Comparison of ENCODE assay signal across 16 cellular contexts in the genomic region with DNA sequence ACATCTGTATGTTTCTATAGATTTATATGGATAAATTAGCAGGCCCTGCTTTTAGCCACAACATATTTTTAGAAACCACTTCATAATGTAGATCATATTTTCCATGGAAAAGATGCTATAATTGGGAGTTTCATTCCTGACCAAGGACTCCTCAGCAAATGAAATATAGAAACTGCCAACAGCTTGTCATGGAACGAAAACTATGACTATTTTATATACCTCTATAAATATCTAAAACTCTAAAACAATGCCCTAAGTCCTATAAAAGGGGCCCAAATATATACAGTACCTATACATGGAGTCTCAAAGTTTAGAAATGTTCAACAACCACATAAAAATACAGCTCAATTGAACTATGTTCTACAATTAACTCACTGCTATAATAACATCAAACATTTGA. TPM values are rescaled to one million over a fixed set of nuclear protein-coding genes. Genes with fewer than 3 reads are reported as not detected.
DNase-seq lines count a peak whose midpoint lies in the region; ATAC-seq and TF ChIP-seq lines count a peak whose summit lies in the region.
"Had no signal": no experiment of that assay in that cellular context is flagged by ENCODE, and none has a peak within 500 bp of the region (broad histone marks: within the 10 kb centered on the region; RNA-seq: fewer than 3 reads in every experiment).

No MANE protein-coding gene starts in this region.

- peaks cover 22% of the 10 kb centered on the region for H3K4me1 Mint-ChIP-seq in activated T-cell treated with anti-CD3 and anti-CD28 coated beads, Interleukin-2, amount 50 U/mL, for 24 hours (ENCODE audit: low read depth)
- peaks cover 31% of the 10 kb centered on the region for H3K4me1 Mint-ChIP-seq in activated T-helper 2 cell treated with anti-CD3 and anti-CD28 coated beads, Interferon-gamma antibody, Interleukin-2, Interleukin-4, amounts not matched to agents 10 μg/mL and 5 μg/mL and 100 μg/mL, durations not matched to agents 14 hours and 24 hours and 36 hours (ENCODE audit: low read depth)
- H3K4me1 Mint-ChIP-seq: CD4-positive, alpha-beta memory T cell had no signal

- no peak for DNase-seq in activated T-cell treated with anti-CD3 and anti-CD28 coated beads, Interleukin-2, amount 50 U/mL, for 24 hours
- no peak for DNase-seq in activated T-cell treated with anti-CD3 and anti-CD28 coated beads, Interleukin-2, amount 50 U/mL, for 48 hours
- no peak for DNase-seq in activated T-helper 2 cell treated with anti-CD3 and anti-CD28 coated beads, Interferon-gamma antibody, Interleukin-2, Interleukin-4, amounts not matched to agents 10 μg/mL and 5 μg/mL and 100 μg/mL, durations not matched to agents 14 hours and 24 hours and 36 hours (ENCODE audit: low spot score)
- no peak for DNase-seq in ascending aorta (ENCODE audit: low spot score in 2 of 2)
- DNase-seq: BE2C; CD4-positive, alpha-beta memory T cell; DMS79; H9 had no signal

- no peaks in the 10 kb centered on the region for H3K4me1 ChIP-seq in ascending aorta
- H3K4me1 ChIP-seq: A549, BE2C had no signal

- no peaks in the 10 kb centered on the region for H3K36me3 ChIP-seq in ascending aorta
- H3K36me3 ChIP-seq: BE2C had no signal

- H3K4me3 Mint-ChIP-seq in activated T-cell treated with anti-CD3 and anti-CD28 coated beads, Interleukin-2, amount 50 U/mL, for 24 hours = no peak overlapping the region
- no peak overlapping the region for H3K4me3 Mint-ChIP-seq in activated T-helper 2 cell treated with anti-CD3 and anti-CD28 coated beads, Interferon-gamma antibody, Interleukin-2, Interleukin-4, amounts not matched to agents 10 μg/mL and 5 μg/mL and 100 μg/mL, durations not matched to agents 14 hours and 24 hours and 36 hours (ENCODE audit: low read depth)
- H3K4me3 Mint-ChIP-seq: CD4-positive, alpha-beta memory T cell; GM23338; H9 had no signal

- H3K9me3 Mint-ChIP-seq in activated T-cell treated with anti-CD3 and anti-CD28 coated beads, Interleukin-2, amount 50 U/mL, for 24 hours = no peaks in the 10 kb centered on the region
- H3K9me3 Mint-ChIP-seq in activated T-helper 2 cell treated with anti-CD3 and anti-CD28 coated beads, Interferon-gamma antibody, Interleukin-2, Interleukin-4, amounts not matched to agents 10 μg/mL and 5 μg/mL and 100 μg/mL, durations not matched to agents 14 hours and 24 hours and 36 hours = peaks cover 17% of the 10 kb centered on the region
- H3K9me3 Mint-ChIP-seq: GM23338, H9 had no signal

- H3K27ac ChIP-seq in ascending aorta = peak overlapping the region; percentile 54 to 56
- H3K27ac ChIP-seq: A549, C4-2B had no signal

- no peaks in the 10 kb centered on the region for H3K36me3 Mint-ChIP-seq in activated T-cell treated with anti-CD3 and anti-CD28 coated beads, Interleukin-2, amount 50 U/mL, for 24 hours (ENCODE audit: low read depth)
- peaks cover 17% of the 10 kb centered on the region for H3K36me3 Mint-ChIP-seq in activated T-helper 2 cell treated with anti-CD3 and anti-CD28 coated beads, Interferon-gamma antibody, Interleukin-2, Interleukin-4, amounts not matched to agents 10 μg/mL and 5 μg/mL and 100 μg/mL, durations not matched to agents 14 hours and 24 hours and 36 hours (ENCODE audit: low read depth)
- H3K36me3 Mint-ChIP-seq: CD4-positive, alpha-beta memory T cell had no signal

- H3K4me3 ChIP-seq in ascending aorta = no peak overlapping the region
- H3K4me3 ChIP-seq: A549, GM12878, GM23338 had no signal

- intact Hi-C loops in activated T-helper 2 cell treated with anti-CD3 and anti-CD28 coated beads, Interferon-gamma antibody, Interleukin-2, Interleukin-4, amounts not matched to agents 10 μg/mL and 5 μg/mL and 100 μg/mL, durations not matched to agents 14 hours and 24 hours and 36 hours (cut with micrococcal nuclease) = no loop called here
- intact Hi-C loops in ascending aorta (cut with DNase I) = no loop called here

- ATAC-seq in GM21619 (IDR thresholded peaks at IDR 0.05; ENCODE audit: unreplicated experiment) (no peak), GM18873 (IDR thresholded peaks at IDR 0.05; ENCODE audit: low FRiP score, unreplicated experiment) (no peak)
- ATAC-seq: A549, GM12878, GM23338 had no signal

- no peaks in the 10 kb centered on the region for H3K27me3 Mint-ChIP-seq in activated T-cell treated with anti-CD3 and anti-CD28 coated beads, Interleukin-2, amount 50 U/mL, for 24 hours
- H3K27me3 Mint-ChIP-seq in activated T-helper 2 cell treated with anti-CD3 and anti-CD28 coated beads, Interferon-gamma antibody, Interleukin-2, Interleukin-4, amounts not matched to agents 10 μg/mL and 5 μg/mL and 100 μg/mL, durations not matched to agents 14 hours and 24 hours and 36 hours (ENCODE audit: low read depth) = no peaks in the 10 kb centered on the region

- no peaks in the 10 kb centered on the region for H3K9me3 ChIP-seq in ascending aorta
- H3K9me3 ChIP-seq: A549, BE2C had no signal

- H3K27ac Mint-ChIP-seq in activated T-cell treated with anti-CD3 and anti-CD28 coated beads, Interleukin-2, amount 50 U/mL, for 24 hours = peak overlapping the region; percentile 71
- peak overlapping the region; percentile 58 for H3K27ac Mint-ChIP-seq in activated T-helper 2 cell treated with anti-CD3 and anti-CD28 coated beads, Interferon-gamma antibody, Interleukin-2, Interleukin-4, amounts not matched to agents 10 μg/mL and 5 μg/mL and 100 μg/mL, durations not matched to agents 14 hours and 24 hours and 36 hours
- H3K27ac Mint-ChIP-seq: GM23338, H9 had no signal

- no peak for TF ChIP-seq CTCF in ascending aorta (IDR thresholded peaks at IDR 0.05)

- no peaks in the 10 kb centered on the region for H3K27me3 ChIP-seq in ascending aorta
- H3K27me3 ChIP-seq: BE2C had no signal

RNA-seq across cellular contexts. Expression of a gene that starts 27.9 kb away (rescaled TPM):
- 168 and 202 TPM in 2 replicates for total RNA-seq in activated T-helper 2 cell treated with anti-CD3 and anti-CD28 coated beads, Interferon-gamma antibody, Interleukin-2, Interleukin-4, amounts not matched to agents 10 μg/mL and 5 μg/mL and 100 μg/mL, durations not matched to agents 14 hours and 24 hours and 36 hours
- 247 TPM for total RNA-seq in ascending aorta

RNA-seq across cellular contexts. Expression of a gene that starts 57.8 kb away (rescaled TPM):
- total RNA-seq in activated T-helper 2 cell treated with anti-CD3 and anti-CD28 coated beads, Interferon-gamma antibody, Interleukin-2, Interleukin-4, amounts not matched to agents 10 μg/mL and 5 μg/mL and 100 μg/mL, durations not matched to agents 14 hours and 24 hours and 36 hours = 8.3 and 8.9 TPM in 2 replicates
- total RNA-seq in ascending aorta = 7.2 TPM
- total RNA-seq: G401, HT-29 had no signal
